In the genomic region with DNA sequence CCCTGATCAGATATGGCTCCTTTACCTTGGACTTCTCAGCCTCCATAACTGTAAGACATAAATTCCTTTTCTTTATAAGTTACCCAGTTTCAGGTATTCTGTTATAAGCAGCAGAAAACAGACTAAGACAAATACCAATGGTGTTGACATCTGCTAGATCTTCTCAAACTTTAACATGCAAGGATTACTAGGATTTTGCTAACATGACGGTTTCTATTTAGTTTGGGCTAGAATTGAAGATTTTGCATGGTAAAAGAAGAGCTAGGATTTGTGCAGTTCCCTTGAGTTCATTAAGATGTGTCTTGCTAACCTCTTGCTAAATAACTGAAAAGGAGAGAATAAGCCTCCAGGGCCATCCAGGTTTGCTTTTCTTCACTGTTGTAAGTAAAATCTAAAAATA, we compare ENCODE assay signal across 24 cellular contexts. TPM values are rescaled to one million over a fixed set of nuclear protein-coding genes. Genes with fewer than 3 reads are reported as not detected.
DNase-seq lines count a peak whose midpoint lies in the region; ATAC-seq, FAIRE-seq and TF ChIP-seq lines count a peak whose summit lies in the region.
"Had no signal": no experiment of that assay in that cellular context is flagged by ENCODE, and none has a peak within 500 bp of the region (broad histone marks: within the 10 kb centered on the region; RNA-seq: fewer than 3 reads in every experiment).

No MANE protein-coding gene starts in this region.

- H3K27ac ChIP-seq in HepG2 (ENCODE audit: extremely low read length, insufficient read depth, low read length) (no peak overlapping the region), right lobe of liver (no peak overlapping the region), K562 (ENCODE audit: extremely low read depth, low read depth, low read length) (no peak overlapping the region), neuronal stem cell (replicated peaks; ENCODE audit: low read length) (no peak overlapping the region)
- H3K27ac ChIP-seq: 22Rv1; A549; BLaER1 treated with 17β-estradiol and CSF1 and Interleukin-3, amounts not matched to agents 10 nM and 100 nM had no signal

- POLR2A ChIA-PET in HepG2 (lab: Yijun Ruan, JAX) (no interaction called here), K562 (lab: Yijun Ruan, JAX) (interaction anchor here (1.2 kb wide), 1 partner anchor 17 kb away, joined by 4 read pairs; no protein-coding TSS in a partner anchor)

- no peak for TF ChIP-seq POLR2A in HepG2 (IDR thresholded peaks at IDR 0.05; ENCODE audit: insufficient read depth in 1 of 2, low read depth in 2 of 2, low read length in 2 of 2)
- no peak for TF ChIP-seq POLR2A in right lobe of liver (IDR thresholded peaks at IDR 0.05)
- TF ChIP-seq POLR2A in K562 (conservative IDR thresholded peaks at IDR 0.05), result no peak

- no peak overlapping the region for H3K14ac ChIP-seq in neuronal stem cell (ENCODE audit: low read length)

- 68% methylated on average over 1 of the region's 1 CpG for WGBS in HepG2 (ENCODE audit: low lambda C conversion rate)
- WGBS in right lobe of liver (ENCODE audit: insufficient coverage, low coverage, low lambda C conversion rate, missing lambda C conversion rate), result 53% methylated on average over 1 of the region's 1 CpG
- WGBS in K562 (ENCODE audit: insufficient coverage, low coverage, missing lambda C conversion rate), result 93% methylated on average over 1 of the region's 1 CpG
- WGBS in neuronal stem cell (ENCODE audit: extremely low coverage in 2 of 2, insufficient read length in 2 of 2, insufficient replicate concordance in 1 of 2), 2 donors, result no CpG with 5 or more reads among the region's 1 CpG

- H2AFZ ChIP-seq in HepG2 (ENCODE audit: low read length) (no peak overlapping the region), K562 (ENCODE audit: low read depth, low read length) (peak overlapping the region; percentile 90; the same call in 1 of the 2 replicates), neuronal stem cell (ENCODE audit: low read length) (peak overlapping the region; percentile 55)

- in situ Hi-C loops in HepG2 (cut with HindIII; ENCODE audit: extremely low pct_ligation_motif_present, low pct_unique_long_range_greater_than_20kb) (no loop called here), K562 (cut with MboI) (no loop called here)

- no peak overlapping the region for H4K91ac ChIP-seq in neuronal stem cell (ENCODE audit: low read depth, low read length, poor library complexity)

- H3K4me1 ChIP-seq in HepG2 (ENCODE audit: insufficient read depth, low read length) (peaks cover 9% of the 10 kb centered on the region; the same call in 1 of the 2 replicates), right lobe of liver (no peaks in the 10 kb centered on the region), K562 (replicated peaks in 1 of 2; ENCODE audit: control insufficient read depth in 2 of 2, insufficient read depth in 2 of 2, low read length in 2 of 2) (no peaks in the 10 kb centered on the region; a peak in 1 of 5 replicates), neuronal stem cell (ENCODE audit: control insufficient read depth in 2 of 2, insufficient read depth in 1 of 2, low read depth in 1 of 2, low read length in 2 of 2) (no peaks in the 10 kb centered on the region)
- H3K4me1 ChIP-seq: A549, BE2C had no signal

- CTCF ChIA-PET in HepG2 (lab: Yijun Ruan, JAX; ENCODE audit: low intra/inter-chr PET ratio, low total read pairs), result no interaction called here
- CTCF ChIA-PET in K562 (lab: Yijun Ruan, JAX; ENCODE audit: low intra/inter-chr PET ratio), result no interaction called here

- no peak overlapping the region for H3K4me3 ChIP-seq in HepG2 (replicated peaks in 1 of 3; ENCODE audit: insufficient read depth in 1 of 3, low read depth in 2 of 3, low read length in 3 of 3)
- no peak overlapping the region for H3K4me3 ChIP-seq in right lobe of liver
- H3K4me3 ChIP-seq in K562, result no peak overlapping the region
- no peak overlapping the region for H3K4me3 ChIP-seq in neuronal stem cell (ENCODE audit: low read length in 2 of 2)
- no peak overlapping the region for H3K4me3 ChIP-seq in foreskin fibroblast (ENCODE audit: low read depth in 1 of 2, low read length in 2 of 2)
- H3K4me3 ChIP-seq: A549; BLaER1 treated with 17β-estradiol and CSF1 and Interleukin-3, amounts not matched to agents 10 nM and 100 nM; GM12878 had no signal

- H2BK5ac ChIP-seq in neuronal stem cell (ENCODE audit: low read length), result no peak overlapping the region

- no peak overlapping the region for H3K4me2 ChIP-seq in HepG2 (ENCODE audit: low read depth, low read length)
- no peak overlapping the region for H3K4me2 ChIP-seq in K562 (ENCODE audit: insufficient read depth, low read length)
- no peak overlapping the region for H3K4me2 ChIP-seq in neuronal stem cell (ENCODE audit: insufficient read depth, low read length, poor library complexity, severe bottlenecking)
- H3K4me2 ChIP-seq: A549; BLaER1 treated with 17β-estradiol and CSF1 and Interleukin-3, amounts not matched to agents 10 nM and 100 nM had no signal

- no peak overlapping the region for H2BK15ac ChIP-seq in neuronal stem cell (ENCODE audit: low read length)

- no peak overlapping the region for H3K18ac ChIP-seq in neuronal stem cell (ENCODE audit: low read length)

- no peak overlapping the region for H3K4ac ChIP-seq in neuronal stem cell (ENCODE audit: low read length)

- H4K8ac ChIP-seq in neuronal stem cell (ENCODE audit: low read depth, low read length), result no peak overlapping the region

- BruUV-seq in HepG2 (replicated peaks; lab: Mats Ljungman, UMichigan) (no TSS peak), K562 (replicated peaks; lab: Mats Ljungman, UMichigan) (no TSS peak)

- H3K23ac ChIP-seq in neuronal stem cell (ENCODE audit: low read depth, low read length, poor library complexity), result no peak overlapping the region

- ATAC-seq in HepG2 (no peak), right lobe of liver (no peak), K562 (no peak)
- ATAC-seq: A549, GM12878, HCT116 had no signal

- H2AK5ac ChIP-seq in neuronal stem cell (ENCODE audit: low read depth, low read length), result no peak overlapping the region

- TF ChIP-seq CTCF in HepG2 (CRISPR knock-in tag; IDR thresholded peaks at IDR 0.05) (no peak), right lobe of liver (IDR thresholded peaks at IDR 0.05) (no peak), K562 (IDR thresholded peaks at IDR 0.05 in 2 of 3, conservative IDR thresholded peaks at IDR 0.05 in 1 of 3; ENCODE audit: insufficient read depth in 2 of 3, low read depth in 1 of 3, low read length in 3 of 3) (no peak), foreskin fibroblast (IDR thresholded peaks at IDR 0.05; ENCODE audit: low read depth, low read length) (no peak)

- intact Hi-C loops in HepG2 (cut with micrococcal nuclease; ENCODE audit: unreplicated experiment), result no loop called here
- intact Hi-C loops in right lobe of liver (cut with DNase I), result no loop called here
- intact Hi-C loops in K562 (cut with micrococcal nuclease), result no loop called here

- no peaks in the 10 kb centered on the region for H3K9me1 ChIP-seq in K562 (ENCODE audit: control insufficient read depth, insufficient read depth, low read length)

- no peaks in the 10 kb centered on the region for H3K79me1 ChIP-seq in neuronal stem cell (ENCODE audit: low read depth, low read length)

- H3K9ac ChIP-seq in HepG2 (ENCODE audit: insufficient read depth, low read depth, low read length), result no peak overlapping the region
- no peak overlapping the region for H3K9ac ChIP-seq in K562 (ENCODE audit: insufficient read depth in 1 of 2, low read depth in 2 of 2, low read length in 2 of 2)
- H3K9ac ChIP-seq in neuronal stem cell (ENCODE audit: low read depth, low read length, poor library complexity), result no peak overlapping the region
- H3K9ac ChIP-seq: BLaER1 treated with 17β-estradiol and CSF1 and Interleukin-3, amounts not matched to agents 10 nM and 100 nM had no signal

- H4K20me1 ChIP-seq in HepG2 (ENCODE audit: insufficient read depth, low read length) (no peaks in the 10 kb centered on the region), K562 (replicated peaks; ENCODE audit: control insufficient read depth, insufficient read depth, low read length) (no peaks in the 10 kb centered on the region)
- H4K20me1 ChIP-seq: BLaER1 treated with 17β-estradiol and CSF1 and Interleukin-3, amounts not matched to agents 10 nM and 100 nM had no signal

- FAIRE-seq in HepG2 (lab: Jason Lieb, UNC), result no peak
- FAIRE-seq in K562 (lab: Jason Lieb, UNC), result no peak
- FAIRE-seq: A549, D721Med, GM12878, GM18507, H1 had no signal

- no peak for TF ChIP-seq EP300 in HepG2 (IDR thresholded peaks at IDR 0.05; ENCODE audit: low read depth in 2 of 2, low read length in 2 of 2)
- TF ChIP-seq EP300 in HepG2 (CRISPR knock-in tag; IDR thresholded peaks at IDR 0.05; ENCODE audit: borderline replicate concordance), result no peak
- TF ChIP-seq EP300 in K562 (IDR thresholded peaks at IDR 0.05; ENCODE audit: low read length), result no peak

- H3K36me3 ChIP-seq in HepG2 (replicated peaks in 1 of 2; ENCODE audit: control insufficient read depth in 1 of 2, insufficient read depth in 2 of 2, low read length in 2 of 2) (no peaks in the 10 kb centered on the region), right lobe of liver (no peaks in the 10 kb centered on the region), K562 (ENCODE audit: control insufficient read depth, insufficient read depth, low read length) (no peaks in the 10 kb centered on the region), neuronal stem cell (replicated peaks in 1 of 2; ENCODE audit: control insufficient read depth in 2 of 2, insufficient read depth in 2 of 2, low read length in 2 of 2) (no peaks in the 10 kb centered on the region)
- H3K36me3 ChIP-seq: BE2C had no signal

- no peak overlapping the region for H2BK120ac ChIP-seq in neuronal stem cell (ENCODE audit: low read depth, low read length)

- TF ChIP-seq RAD21 in HepG2 (CRISPR knock-in tag; IDR thresholded peaks at IDR 0.05), result no peak
- no peak for TF ChIP-seq RAD21 in K562 (CRISPR knock-in tag; conservative IDR thresholded peaks at IDR 0.05 in 1 of 2, IDR thresholded peaks at IDR 0.05 in 1 of 2)

- H3K27me3 ChIP-seq in HepG2 (ENCODE audit: control insufficient read depth in 1 of 2, insufficient read depth in 2 of 2, low read length in 2 of 2) (no peaks in the 10 kb centered on the region; a peak in 1 of 5 replicates), right lobe of liver (no peaks in the 10 kb centered on the region), K562 (ENCODE audit: control insufficient read depth in 2 of 2, insufficient read depth in 2 of 2, low read length in 2 of 2) (no peaks in the 10 kb centered on the region; a peak in 1 of 5 replicates), neuronal stem cell (ENCODE audit: control insufficient read depth in 3 of 3, insufficient read depth in 3 of 3, low read depth in 1 of 3, low read length in 3 of 3) (peaks cover 0 to 3% (median 0%) of the 10 kb centered on the region in 3 experiments)
- H3K27me3 ChIP-seq: BE2C; BLaER1 treated with 17β-estradiol and CSF1 and Interleukin-3, amounts not matched to agents 10 nM and 100 nM had no signal

- H3K9me3 ChIP-seq in HepG2 (ENCODE audit: low read length) (peaks cover 12% of the 10 kb centered on the region), right lobe of liver (no peaks in the 10 kb centered on the region), K562 (replicated peaks; ENCODE audit: control insufficient read depth, insufficient read depth, low read depth, low read length) (peaks cover 4% of the 10 kb centered on the region), neuronal stem cell (replicated peaks in 1 of 2; ENCODE audit: control insufficient read depth in 2 of 2, insufficient read depth in 1 of 2, low read depth in 1 of 2, low read length in 2 of 2) (peaks cover under 1 to 4% of the 10 kb centered on the region in 2 donors)
- H3K9me3 ChIP-seq: BE2C had no signal

- no peaks in the 10 kb centered on the region for H3K79me2 ChIP-seq in HepG2 (ENCODE audit: insufficient read depth, low read length)
- no peaks in the 10 kb centered on the region for H3K79me2 ChIP-seq in K562 (ENCODE audit: control insufficient read depth, insufficient read depth, low read length)

- DNase-seq in HepG2 (ENCODE audit: low spot score), result no peak
- DNase-seq in right lobe of liver, result no peak
- no peak for DNase-seq in K562 (ENCODE audit: extremely low read depth in 1 of 4, low spot score in 3 of 4)
- no peak for DNase-seq in neuronal stem cell (ENCODE audit: low spot score)
- no peak for DNase-seq in 8988T
- DNase-seq in foreskin fibroblast, result no peak
- DNase-seq: ACHN; AML-193; BE2C; CD4-positive, alpha-beta T cell; CD8-positive, alpha-beta memory T cell; DMS 273 treated with DMSO at 0.1 percent for 48 hours; DMS79; EL; GDM1; H9 had no signal

- H2BK12ac ChIP-seq in neuronal stem cell (ENCODE audit: low read length), result no peak overlapping the region

RNA-seq across cellular contexts. Expression of a gene that starts 5.3 kb away (rescaled TPM):
- total RNA-seq in HepG2 (2016; rRNA removed; fragmentation: Illumina TruSeq; extraction: Trizol) (52.5 and 90.4 TPM in 2 replicates), right lobe of liver (10 to 100 TPM; 11.1 to 18.9 (median 14.7) TPM), K562 (2014; rRNA removed) (46.6 and 67.8 TPM in 2 replicates), K562 (2014; rRNA removed; fragmentation: Illumina TruSeq; extraction: Trizol) (69.9 and 76.0 TPM in 2 replicates), K562 (2015; rRNA removed; fragmentation: Illumina TruSeq; extraction: Trizol) (67.9 and 70.9 TPM in 2 replicates), K562 (2021) (44.7 and 48.6 TPM in 2 replicates)
- total RNA-seq in HepG2 (2016; cell fraction: cytosol; rRNA removed; fragmentation: Illumina TruSeq; extraction: Trizol; ENCODE audit: low read depth), result 17.0 and 18.1 TPM in 2 replicates
- total RNA-seq in HepG2 (2016; cell fraction: insoluble cytoplasmic fraction; rRNA removed; fragmentation: Illumina TruSeq; extraction: Trizol), result 53.2 and 103 TPM in 2 replicates
- total RNA-seq in HepG2 (2016; cell fraction: membrane; rRNA removed; fragmentation: Illumina TruSeq; extraction: Trizol), result 24.5 and 29.1 TPM in 2 replicates
- 26.7 and 28.0 TPM in 2 replicates for total RNA-seq in HepG2 (2016; cell fraction: nucleus; rRNA removed; fragmentation: Illumina TruSeq; extraction: Trizol)
- polyA plus RNA-seq in HepG2 (2011; rRNA removed) (22.3 and 28.8 TPM in 2 replicates), K562 (2011; rRNA removed) (59.4 and 77.9 TPM in 2 replicates), K562 (2014; fragmentation: Illumina TruSeq; extraction: Trizol) (82.4 and 82.7 TPM in 2 replicates), K562 (2014; fragmentation: Nextera tagmentation; extraction: Ambion mirVana) (100 to 1,000 TPM; 171 to 180 TPM), K562 (2014; rRNA removed) (57.5 and 78.4 TPM in 2 replicates)
- 16.5 and 20.2 TPM in 2 replicates for polyA plus RNA-seq in HepG2 (2011; cell fraction: cytosol; rRNA removed)
- 9.4 and 9.9 TPM in 2 replicates for polyA plus RNA-seq in HepG2 (2011; cell fraction: nucleus; rRNA removed)
- polyA plus RNA-seq in HepG2 (2012), result 32.2 and 38.7 TPM in 2 replicates
- 13.9 and 15.1 TPM in 2 replicates for polyA plus RNA-seq in HepG2 (2016; cell fraction: cytosol; fragmentation: Illumina TruSeq; extraction: Trizol; ENCODE audit: low read depth)
- 67.6 and 70.2 TPM in 2 replicates for polyA plus RNA-seq in HepG2 (2016; cell fraction: insoluble cytoplasmic fraction; fragmentation: Illumina TruSeq; extraction: Trizol; ENCODE audit: low read depth)
- 16.2 and 20.1 TPM in 2 replicates for polyA plus RNA-seq in HepG2 (2016; cell fraction: membrane; fragmentation: Illumina TruSeq; extraction: Trizol; ENCODE audit: low read depth)
- polyA plus RNA-seq in HepG2 (2016; cell fraction: nucleus; fragmentation: Illumina TruSeq; extraction: Trizol; ENCODE audit: insufficient read depth, low read depth), result 23.3 and 23.6 TPM in 2 replicates
- polyA minus RNA-seq in HepG2 (2011; rRNA and poly(A)+ RNA removed; ENCODE audit: low replicate concordance), result 7.8 and 11.4 TPM in 2 replicates
- 12.4 and 14.8 TPM in 2 replicates for polyA minus RNA-seq in HepG2 (2011; cell fraction: cytosol; rRNA and poly(A)+ RNA removed)
- 18.3 and 19.8 TPM in 2 replicates for polyA minus RNA-seq in HepG2 (2011; cell fraction: nucleus; rRNA and poly(A)+ RNA removed)
- 19.1 and 28.5 TPM in 2 replicates for total RNA-seq in K562 (2011; cell fraction: chromatin; rRNA removed; ENCODE audit: low replicate concordance)
- total RNA-seq in K562 (2011; cell fraction: nucleolus; rRNA removed), result 9.5 and 12.2 TPM in 2 replicates
- total RNA-seq in K562 (2011; cell fraction: nucleoplasm; rRNA removed), result 18.7 and 26.3 TPM in 2 replicates
- polyA plus RNA-seq in K562 (2011; cell fraction: cytosol; rRNA removed), result 36.8 and 37.1 TPM in 2 replicates
- 14.8 and 20.0 TPM in 2 replicates for polyA plus RNA-seq in K562 (2011; cell fraction: nucleus; rRNA removed)
- polyA plus RNA-seq in K562 (2012), result 49.8 and 86.2 TPM in 2 replicates
- 67.7 and 73.6 TPM in 2 replicates for polyA minus RNA-seq in K562 (2011; rRNA and poly(A)+ RNA removed)
- polyA minus RNA-seq in K562 (2011; cell fraction: cytosol; rRNA and poly(A)+ RNA removed), result 13.8 and 21.3 TPM in 2 replicates
- polyA minus RNA-seq in K562 (2011; cell fraction: nucleus; rRNA and poly(A)+ RNA removed), result 13.3 and 22.9 TPM in 2 replicates
- polyA plus RNA-seq in neuronal stem cell (2013, experiment 1 of 2), result 47.5 TPM
- 46.9 TPM for polyA plus RNA-seq in neuronal stem cell (2013, experiment 2 of 2)

RNA-seq across cellular contexts. Expression of a gene that starts 19.1 kb away (rescaled TPM):
- total RNA-seq in HepG2 (2016; rRNA removed; fragmentation: Illumina TruSeq; extraction: Trizol) (25.2 and 37.9 TPM in 2 replicates), right lobe of liver (1 to 10 TPM; 5.4 to 8.1 (median 6.0) TPM), K562 (2014; rRNA removed) (14.3 and 15.4 TPM in 2 replicates), K562 (2014; rRNA removed; fragmentation: Illumina TruSeq; extraction: Trizol) (19.4 and 22.2 TPM in 2 replicates), K562 (2015; rRNA removed; fragmentation: Illumina TruSeq; extraction: Trizol) (21.4 and 22.5 TPM in 2 replicates), K562 (2021) (15.8 and 17.7 TPM in 2 replicates)
- 8.4 and 9.1 TPM in 2 replicates for total RNA-seq in HepG2 (2016; cell fraction: cytosol; rRNA removed; fragmentation: Illumina TruSeq; extraction: Trizol; ENCODE audit: low read depth)
- 25.9 and 35.0 TPM in 2 replicates for total RNA-seq in HepG2 (2016; cell fraction: insoluble cytoplasmic fraction; rRNA removed; fragmentation: Illumina TruSeq; extraction: Trizol)
- total RNA-seq in HepG2 (2016; cell fraction: membrane; rRNA removed; fragmentation: Illumina TruSeq; extraction: Trizol), result 22.0 and 27.4 TPM in 2 replicates
- total RNA-seq in HepG2 (2016; cell fraction: nucleus; rRNA removed; fragmentation: Illumina TruSeq; extraction: Trizol), result 17.6 and 19.1 TPM in 2 replicates
- polyA plus RNA-seq in HepG2 (2011; rRNA removed) (22.8 and 32.9 TPM in 2 replicates), K562 (2011; rRNA removed) (17.3 and 22.2 TPM in 2 replicates), K562 (2014; fragmentation: Illumina TruSeq; extraction: Trizol) (15.4 and 16.8 TPM in 2 replicates), K562 (2014; fragmentation: Nextera tagmentation; extraction: Ambion mirVana) (1 to 10 TPM; 2.2 to 2.5 TPM), K562 (2014; rRNA removed) (11.6 and 13.7 TPM in 2 replicates)
- polyA plus RNA-seq in HepG2 (2011; cell fraction: cytosol; rRNA removed), result 19.1 and 19.4 TPM in 2 replicates
- 8.3 and 11.2 TPM in 2 replicates for polyA plus RNA-seq in HepG2 (2011; cell fraction: nucleus; rRNA removed)
- 11.1 and 21.5 TPM in 2 replicates for polyA plus RNA-seq in HepG2 (2012)
- 1.1 and 1.4 TPM in 2 replicates for polyA plus RNA-seq in HepG2 (2016; cell fraction: cytosol; fragmentation: Illumina TruSeq; extraction: Trizol; ENCODE audit: low read depth)
- polyA plus RNA-seq in HepG2 (2016; cell fraction: insoluble cytoplasmic fraction; fragmentation: Illumina TruSeq; extraction: Trizol; ENCODE audit: low read depth), result 22.9 and 24.1 TPM in 2 replicates
- polyA plus RNA-seq in HepG2 (2016; cell fraction: membrane; fragmentation: Illumina TruSeq; extraction: Trizol; ENCODE audit: low read depth), result 6.1 and 7.3 TPM in 2 replicates
- polyA plus RNA-seq in HepG2 (2016; cell fraction: nucleus; fragmentation: Illumina TruSeq; extraction: Trizol; ENCODE audit: insufficient read depth, low read depth), result 12.3 and 15.5 TPM in 2 replicates
- 41.1 and 60.7 TPM in 2 replicates for polyA minus RNA-seq in HepG2 (2011; rRNA and poly(A)+ RNA removed; ENCODE audit: low replicate concordance)
- 36.7 and 41.0 TPM in 2 replicates for polyA minus RNA-seq in HepG2 (2011; cell fraction: cytosol; rRNA and poly(A)+ RNA removed)
- 54.2 and 57.2 TPM in 2 replicates for polyA minus RNA-seq in HepG2 (2011; cell fraction: nucleus; rRNA and poly(A)+ RNA removed)
- total RNA-seq in K562 (2011; cell fraction: chromatin; rRNA removed; ENCODE audit: low replicate concordance), result 32.4 and 47.9 TPM in 2 replicates
- total RNA-seq in K562 (2011; cell fraction: nucleolus; rRNA removed), result 13.2 and 15.8 TPM in 2 replicates
- 21.3 and 40.8 TPM in 2 replicates for total RNA-seq in K562 (2011; cell fraction: nucleoplasm; rRNA removed)
- 12.6 and 13.5 TPM in 2 replicates for polyA plus RNA-seq in K562 (2011; cell fraction: cytosol; rRNA removed)
- 11.7 and 11.9 TPM in 2 replicates for polyA plus RNA-seq in K562 (2011; cell fraction: nucleus; rRNA removed)
- polyA plus RNA-seq in K562 (2012), result 9.6 and 9.8 TPM in 2 replicates
- 53.0 and 63.6 TPM in 2 replicates for polyA minus RNA-seq in K562 (2011; rRNA and poly(A)+ RNA removed)
- polyA minus RNA-seq in K562 (2011; cell fraction: cytosol; rRNA and poly(A)+ RNA removed), result 11.9 and 15.4 TPM in 2 replicates
- polyA minus RNA-seq in K562 (2011; cell fraction: nucleus; rRNA and poly(A)+ RNA removed), result 17.5 and 23.4 TPM in 2 replicates
- polyA plus RNA-seq in neuronal stem cell (2013, experiment 1 of 2), result 9.3 TPM
- 9.6 TPM for polyA plus RNA-seq in neuronal stem cell (2013, experiment 2 of 2)
